In the genomic region with DNA sequence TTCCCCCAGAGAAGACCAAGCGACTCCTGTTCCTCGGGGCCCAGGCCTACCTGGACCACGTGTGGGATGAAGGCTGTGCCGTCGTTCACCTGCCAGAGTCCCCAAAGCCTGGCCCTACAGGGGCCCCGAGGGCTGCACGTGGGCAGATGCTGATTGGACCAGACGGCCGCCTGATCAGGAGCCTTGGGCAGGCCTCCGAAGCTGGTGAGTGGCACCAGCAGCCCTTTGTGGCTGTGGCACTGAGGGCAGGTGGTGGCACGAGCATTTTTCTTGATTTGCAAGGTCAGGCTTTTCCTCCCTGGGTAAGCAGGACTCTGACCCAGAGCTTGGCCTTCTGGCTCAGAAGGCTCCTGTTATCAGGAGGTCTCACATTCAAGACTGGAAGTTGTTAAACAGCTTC, we compare ENCODE assay signal across 32 cellular contexts. TPM values are rescaled to one million over a fixed set of nuclear protein-coding genes. Genes with fewer than 3 reads are reported as not detected.
DNase-seq lines count a peak whose midpoint lies in the region; ATAC-seq, FAIRE-seq and TF ChIP-seq lines count a peak whose summit lies in the region.
"Had no signal": no experiment of that assay in that cellular context is flagged by ENCODE, and none has a peak within 500 bp of the region (broad histone marks: within the 10 kb centered on the region; RNA-seq: fewer than 3 reads in every experiment).

No MANE protein-coding gene starts in this region.

- H3K4me2 ChIP-seq in DND-41 (ENCODE audit: insufficient read depth, low read length): peak overlapping the region; percentile 86; the same call in 1 of the 2 replicates
- H3K4me2 ChIP-seq in osteoblast (ENCODE audit: insufficient read depth, low read length): no peak overlapping the region

- no peak overlapping the region for H2AFZ ChIP-seq in DND-41 (ENCODE audit: low read depth, low read length)
- H2AFZ ChIP-seq in osteoblast (ENCODE audit: low read length): no peak overlapping the region

- H3K27ac Mint-ChIP-seq in activated T-cell treated with anti-CD3 and anti-CD28 coated beads, Interleukin-2, amount 50 U/mL, for 24 hours: peak overlapping the region; percentile 95
- no peak overlapping the region for H3K27ac Mint-ChIP-seq in activated naive CD8-positive, alpha-beta T cell treated with anti-CD3 and anti-CD28 coated beads, Interleukin-2, amount 10 ng/mL, durations not matched to agents 7 days and 5 days
- H3K27ac Mint-ChIP-seq: activated T-cell treated with anti-CD3 and anti-CD28 coated beads, Interleukin-2, amount 50 U/mL, for 72 hours had no signal

- peaks cover 72% of the 10 kb centered on the region for H3K36me3 Mint-ChIP-seq in activated T-cell treated with anti-CD3 and anti-CD28 coated beads, Interleukin-2, amount 50 U/mL, for 24 hours (ENCODE audit: low read depth)
- H3K36me3 Mint-ChIP-seq in activated naive CD8-positive, alpha-beta T cell treated with anti-CD3 and anti-CD28 coated beads, Interleukin-2, amount 10 ng/mL, durations not matched to agents 7 days and 5 days: peaks cover 15% of the 10 kb centered on the region
- H3K36me3 Mint-ChIP-seq: natural killer cell had no signal

- peaks cover 65% of the 10 kb centered on the region for H3K36me3 ChIP-seq in DND-41 (ENCODE audit: insufficient read depth, low read length)
- H3K36me3 ChIP-seq in osteoblast (ENCODE audit: insufficient read depth, low read length): peaks cover 31% of the 10 kb centered on the region

- H3K4me3 ChIP-seq in DND-41 (ENCODE audit: low read depth in 1 of 2, low read length in 2 of 2) (peak overlapping the region in 1 of 2 experiments; percentile 89; a peak in 1 of 4 replicates), osteoblast (ENCODE audit: insufficient read depth, low read length) (no peak overlapping the region)
- H3K4me3 ChIP-seq: A549, HAP-1, lung, SJCRH30, tibial nerve had no signal

- intact Hi-C loops in sciatic nerve (cut with DNase I): no loop called here

- H3K9ac ChIP-seq in DND-41 (ENCODE audit: low read depth, low read length): peak overlapping the region; percentile 82

- H3K27me3 ChIP-seq in DND-41 (ENCODE audit: insufficient read depth, low read length, poor library complexity): no peaks in the 10 kb centered on the region
- H3K27me3 ChIP-seq in osteoblast (ENCODE audit: insufficient read depth, low read length): no peaks in the 10 kb centered on the region
- H3K27me3 ChIP-seq: SJCRH30, tibial nerve had no signal

- no peak overlapping the region for H3K27ac ChIP-seq in DND-41 (ENCODE audit: low read length)
- H3K27ac ChIP-seq in osteoblast (ENCODE audit: low read depth, low read length): no peak overlapping the region
- H3K27ac ChIP-seq: A549, epithelial cell of prostate, SJCRH30, VCaP had no signal

- no peaks in the 10 kb centered on the region for H3K27me3 Mint-ChIP-seq in activated T-cell treated with anti-CD3 and anti-CD28 coated beads, Interleukin-2, amount 50 U/mL, for 24 hours
- no peaks in the 10 kb centered on the region for H3K27me3 Mint-ChIP-seq in activated naive CD8-positive, alpha-beta T cell treated with anti-CD3 and anti-CD28 coated beads, Interleukin-2, amount 10 ng/mL, durations not matched to agents 7 days and 5 days
- H3K27me3 Mint-ChIP-seq: activated CD4-positive, alpha-beta T cell treated with anti-CD3 and anti-CD28 coated beads for 36 hours had no signal

- no peak for FAIRE-seq in RCC 7860 (lab: Jason Lieb, UNC)
- FAIRE-seq: A549, bronchial epithelial cell, GM12891 had no signal

- H3K4me3 Mint-ChIP-seq in activated T-cell treated with anti-CD3 and anti-CD28 coated beads, Interleukin-2, amount 50 U/mL, for 24 hours: peak overlapping the region; percentile 97
- peak overlapping the region; percentile 89 for H3K4me3 Mint-ChIP-seq in activated naive CD8-positive, alpha-beta T cell treated with anti-CD3 and anti-CD28 coated beads, Interleukin-2, amount 10 ng/mL, durations not matched to agents 7 days and 5 days

- H3K79me2 ChIP-seq in DND-41 (ENCODE audit: insufficient read depth, low read length) (peaks cover 75% of the 10 kb centered on the region), osteoblast (ENCODE audit: insufficient read depth, low read length) (peaks cover 62% of the 10 kb centered on the region)

- no peaks in the 10 kb centered on the region for H3K9me3 Mint-ChIP-seq in activated T-cell treated with anti-CD3 and anti-CD28 coated beads, Interleukin-2, amount 50 U/mL, for 24 hours
- no peaks in the 10 kb centered on the region for H3K9me3 Mint-ChIP-seq in activated naive CD8-positive, alpha-beta T cell treated with anti-CD3 and anti-CD28 coated beads, Interleukin-2, amount 10 ng/mL, durations not matched to agents 7 days and 5 days
- H3K9me3 Mint-ChIP-seq: activated T-cell treated with anti-CD3 and anti-CD28 coated beads, Interleukin-2, amount 50 U/mL, for 72 hours; natural killer cell had no signal

- H4K20me1 ChIP-seq in DND-41 (ENCODE audit: insufficient read depth, low read length) (peaks cover 70% of the 10 kb centered on the region), osteoblast (ENCODE audit: insufficient read depth, low read length) (peaks cover 49% of the 10 kb centered on the region)

- H3K9me3 ChIP-seq in DND-41 (ENCODE audit: insufficient read depth, low read length, severe bottlenecking) (no peaks in the 10 kb centered on the region), osteoblast (ENCODE audit: low read depth, low read length) (no peaks in the 10 kb centered on the region)
- H3K9me3 ChIP-seq: A549, HAP-1, SJCRH30, tibial nerve had no signal

- POLR2A ChIA-PET in activated naive CD8-positive, alpha-beta T cell treated with anti-CD3 and anti-CD28 coated beads, Interleukin-2, amount 10 ng/mL, durations not matched to agents 7 days and 5 days (lab: Charles Lee): no interaction called here

- TF ChIP-seq CTCF in DND-41 (IDR thresholded peaks at IDR 0.05; ENCODE audit: borderline replicate concordance, extremely low read depth, low read length, poor library complexity, severe bottlenecking) (no peak), osteoblast (IDR thresholded peaks at IDR 0.05; ENCODE audit: extremely low read depth, low read depth, low read length) (no peak)

- H3K4me1 ChIP-seq in DND-41 (ENCODE audit: insufficient read depth, low read length): peaks cover 55% of the 10 kb centered on the region
- H3K4me1 ChIP-seq in osteoblast (ENCODE audit: insufficient read depth, low read length): peaks cover 9% of the 10 kb centered on the region

- ATAC-seq in DND-41 (ENCODE audit: insufficient read depth, low read depth) (no peak), sciatic nerve (no peak)
- ATAC-seq in activated naive CD8-positive, alpha-beta T cell treated with anti-CD3 and anti-CD28 coated beads, Interleukin-2, amount 10 ng/mL, durations not matched to agents 7 days and 5 days (ENCODE audit: low read depth): no peak
- ATAC-seq: A549; activated CD4-positive, alpha-beta T cell treated with anti-CD3 and anti-CD28 coated beads for 36 hours; activated T-cell treated with anti-CD3 and anti-CD28 coated beads, Interleukin-2, amount 50 U/mL, for 72 hours; natural killer cell had no signal

- no peak for DNase-seq in activated T-cell treated with anti-CD3 and anti-CD28 coated beads, Interleukin-2, amount 50 U/mL, for 24 hours
- no peak for DNase-seq in activated T-cell treated with anti-CD3 and anti-CD28 coated beads for 4 hours
- DNase-seq in DND-41: no peak
- DNase-seq in activated naive CD8-positive, alpha-beta T cell treated with anti-CD3 and anti-CD28 coated beads, Interleukin-2, amount 10 ng/mL, durations not matched to agents 7 days and 5 days: no peak
- DNase-seq in osteoblast (ENCODE audit: insufficient read length, low spot score, missing footprints): peak; percentile 55
- no peak for DNase-seq in NCI-H2107 treated with DMSO at 0.1 percent for 48 hours (lab: John Stamatoyannopoulos, UW; ENCODE audit: unreplicated experiment)
- DNase-seq in RCC 7860 (ENCODE audit: low spot score): no peak
- no peak for DNase-seq in sciatic nerve (ENCODE audit: low spot score)
- DNase-seq: activated CD4-positive, alpha-beta T cell treated with anti-CD3 and anti-CD28 coated beads for 36 hours; activated naive CD4-positive, alpha-beta T cell; activated T-cell treated with anti-CD3 and anti-CD28 coated beads, Interleukin-2, amount 50 U/mL, for 72 hours; DMS 273 treated with DMSO at 0.1 percent for 48 hours; effector CD4-positive, alpha-beta T cell; hippocampal formation; natural killer cell; NCI-H1436 treated with DMSO at 0.1 percent for 48 hours; NCI-H2081 treated with DMSO at 0.1 percent for 48 hours; NCI-H226; NCI-H526 treated with DMSO at 0.1 percent for 48 hours; occipital lobe; SJCRH30; stimulated activated CD4-positive, alpha-beta T cell treated with anti-CD3 and anti-CD28 coated beads, Interleukin-2, amount 100 ng/mL, for 24 hours; SW 1271; T-helper 9 cell had no signal

- peaks cover 37% of the 10 kb centered on the region for H3K4me1 Mint-ChIP-seq in activated T-cell treated with anti-CD3 and anti-CD28 coated beads, Interleukin-2, amount 50 U/mL, for 24 hours (ENCODE audit: low read depth)
- peaks cover 40% of the 10 kb centered on the region for H3K4me1 Mint-ChIP-seq in activated naive CD8-positive, alpha-beta T cell treated with anti-CD3 and anti-CD28 coated beads, Interleukin-2, amount 10 ng/mL, durations not matched to agents 7 days and 5 days

RNA-seq across cellular contexts. Expression of a gene that starts 2.7 kb away (rescaled TPM):
- total RNA-seq in activated naive CD8-positive, alpha-beta T cell treated with anti-CD3 and anti-CD28 coated beads, Interleukin-2, amount 10 ng/mL, durations not matched to agents 7 days and 5 days: 100 to 1,000 TPM; 110 to 126 TPM
- 57.2 and 62.2 TPM in 2 replicates for total RNA-seq in osteoblast
- total RNA-seq in sciatic nerve: 56.6 TPM

RNA-seq across cellular contexts. Expression of a gene that starts 31.6 kb away (rescaled TPM):
- total RNA-seq in activated naive CD8-positive, alpha-beta T cell treated with anti-CD3 and anti-CD28 coated beads, Interleukin-2, amount 10 ng/mL, durations not matched to agents 7 days and 5 days: 1 to 10 TPM; 2.4 to 2.8 TPM
- total RNA-seq in osteoblast (2.1 and 4.3 TPM in 2 replicates), sciatic nerve (11.5 TPM)

RNA-seq across cellular contexts. Expression of a gene that starts 39.9 kb away (rescaled TPM):
- total RNA-seq in activated naive CD8-positive, alpha-beta T cell treated with anti-CD3 and anti-CD28 coated beads, Interleukin-2, amount 10 ng/mL, durations not matched to agents 7 days and 5 days: 100 to 1,000 TPM; 178 to 181 TPM
- total RNA-seq in osteoblast: 156 and 188 TPM in 2 replicates
- total RNA-seq in sciatic nerve: 90.4 TPM

RNA-seq across cellular contexts. Expression of a gene that starts 45.3 kb away (rescaled TPM):
- 1 to 10 TPM; 6.7 to 6.9 TPM for total RNA-seq in activated naive CD8-positive, alpha-beta T cell treated with anti-CD3 and anti-CD28 coated beads, Interleukin-2, amount 10 ng/mL, durations not matched to agents 7 days and 5 days
- total RNA-seq in osteoblast: 2.9 TPM in 2 replicates
- total RNA-seq in sciatic nerve: 3.6 TPM
